ENCODE assay signal across 17 cellular contexts in genomic region chr13:47215741-47216140, GRCh38.
DNase-seq lines count a peak whose midpoint lies in the region; ATAC-seq, FAIRE-seq and TF ChIP-seq lines count a peak whose summit lies in the region.
"Had no signal": no experiment of that assay in that cellular context is flagged by ENCODE, and none has a peak within 500 bp of the region (broad histone marks: within the 10 kb centered on the region; RNA-seq: fewer than 3 reads in every experiment).

No MANE protein-coding gene starts in this region.

- DNase-seq in AG20443 (ENCODE audit: low spot score) (peak; percentile 39), IMR-90 (peak; percentile 87), mammary epithelial cell (peak; percentile 82), keratinocyte (ENCODE audit: low read depth, low spot score) (peak; percentile 83), progenitor cell of endocrine pancreas (ENCODE audit: low spot score, unreplicated experiment) (no peak), T-helper 2 cell (no peak), NCI-H2196 (lab: John Stamatoyannopoulos, UW; ENCODE audit: unreplicated experiment) (no peak), SHP77 (lab: John Stamatoyannopoulos, UW) (no peak)
- DNase-seq: activated T-cell treated with anti-CD3 and anti-CD28 coated beads, Interleukin-2, amount 50 U/mL, for 4 hours; CD8-positive, alpha-beta memory T cell; central memory CD4-positive, alpha-beta T cell; heart left ventricle; naive B cell; NCI-H1694; stimulated activated CD4-positive, alpha-beta T cell treated with anti-CD3 and anti-CD28 coated beads, Interleukin-15, amount 100 ng/mL, for 24 hours; stimulated activated naive CD8-positive, alpha-beta T cell treated with anti-CD3 and anti-CD28 coated beads, Interleukin-15, Interleukin-2, amounts not matched to agents 100 U/mL and 50 U/mL, for 24 hours had no signal

- H4K91ac ChIP-seq in IMR-90 (ENCODE audit: insufficient read depth, low read depth, low read length) = no peak overlapping the region

- H4K20me1 ChIP-seq in IMR-90 (ENCODE audit: insufficient read depth, low read length) = no peaks in the 10 kb centered on the region
- H4K20me1 ChIP-seq in mammary epithelial cell (ENCODE audit: insufficient read depth, low read length) = no peaks in the 10 kb centered on the region
- no peaks in the 10 kb centered on the region for H4K20me1 ChIP-seq in keratinocyte (ENCODE audit: control insufficient read depth, extremely low read depth, insufficient read depth, low read length)

- no CpG with 5 or more reads among the region's 2 CpGs for WGBS in IMR-90 (ENCODE audit: extremely low coverage in 2 of 2, insufficient read length in 1 of 2), 2 experiments
- 11% methylated on average over 2 of the region's 2 CpGs for WGBS in mammary epithelial cell (ENCODE audit: low coverage, missing lambda C conversion rate)

- no peak overlapping the region for H3K4me3 Mint-ChIP-seq in progenitor cell of endocrine pancreas (ENCODE audit: low read depth)
- H3K4me3 Mint-ChIP-seq: activated T-cell treated with anti-CD3 and anti-CD28 coated beads, Interleukin-2, amount 50 U/mL, for 4 hours; CD8-positive, alpha-beta memory T cell; naive B cell had no signal

- H3K36me3 ChIP-seq in IMR-90 (ENCODE audit: control insufficient read depth, insufficient read depth, low read length) = no peaks in the 10 kb centered on the region
- no peaks in the 10 kb centered on the region for H3K36me3 ChIP-seq in mammary epithelial cell (ENCODE audit: insufficient read depth, low read length)
- no peaks in the 10 kb centered on the region for H3K36me3 ChIP-seq in keratinocyte (ENCODE audit: control insufficient read depth in 2 of 2, extremely low read depth in 1 of 2, insufficient read depth in 2 of 2, low read length in 2 of 2)
- H3K36me3 ChIP-seq: heart left ventricle had no signal

- H3K27ac ChIP-seq in IMR-90 (ENCODE audit: insufficient read depth, low read length) (peak overlapping the region; percentile 20; the same call in 1 of the 2 replicates), mammary epithelial cell (ENCODE audit: insufficient read depth, low read depth, low read length) (peak overlapping the region; percentile 85), keratinocyte (ENCODE audit: control insufficient read depth, insufficient read depth, low read length) (peak overlapping the region; percentile 73)
- H3K27ac ChIP-seq: heart left ventricle had no signal

- BruUV-seq in IMR-90 (replicated peaks; lab: Mats Ljungman, UMichigan) = no TSS peak
- no TSS peak for BruUV-seq in mammary epithelial cell (replicated peaks; lab: Mats Ljungman, UMichigan)

- H3K23ac ChIP-seq in IMR-90 (ENCODE audit: low read depth, low read length) = no peak overlapping the region

- ATAC-seq in IMR-90 (ENCODE audit: low read depth) = peak; percentile 85
- ATAC-seq: activated T-cell treated with anti-CD3 and anti-CD28 coated beads, Interleukin-2, amount 50 U/mL, for 4 hours; heart left ventricle; stimulated activated naive CD8-positive, alpha-beta T cell treated with anti-CD3 and anti-CD28 coated beads, Interleukin-15, Interleukin-2, amounts not matched to agents 100 U/mL and 50 U/mL, for 24 hours had no signal

- no peak for TF ChIP-seq RAD21 in IMR-90 (IDR thresholded peaks at IDR 0.05; ENCODE audit: low read length)

- no peaks in the 10 kb centered on the region for H3K79me1 ChIP-seq in IMR-90 (ENCODE audit: low read depth in 1 of 2, low read length in 2 of 2)

- H3K27me3 Mint-ChIP-seq in progenitor cell of endocrine pancreas = peaks cover 4% of the 10 kb centered on the region

- no peaks in the 10 kb centered on the region for H3K9me3 ChIP-seq in IMR-90 (ENCODE audit: control insufficient read depth, insufficient read depth, low read length)
- H3K9me3 ChIP-seq in mammary epithelial cell (replicated peaks; ENCODE audit: insufficient read depth, low read length) = no peaks in the 10 kb centered on the region
- no peaks in the 10 kb centered on the region for H3K9me3 ChIP-seq in keratinocyte (ENCODE audit: control insufficient read depth, low read depth, low read length)
- H3K9me3 ChIP-seq: heart left ventricle had no signal

- peak overlapping the region in 1 of 2 experiments; percentile 60; a peak in 2 of 4 replicates for H4K8ac ChIP-seq in IMR-90 (ENCODE audit: low read depth in 2 of 2, low read length in 2 of 2)

- no peaks in the 10 kb centered on the region for H3K27me3 ChIP-seq in IMR-90 (ENCODE audit: control insufficient read depth, insufficient read depth, low read length)
- no peaks in the 10 kb centered on the region for H3K27me3 ChIP-seq in mammary epithelial cell (ENCODE audit: insufficient read depth, low read length)
- no peaks in the 10 kb centered on the region for H3K27me3 ChIP-seq in keratinocyte (ENCODE audit: control insufficient read depth, extremely low read depth, insufficient read depth, low read length)
- H3K27me3 ChIP-seq: heart left ventricle had no signal

- H3K4me2 ChIP-seq in IMR-90 (ENCODE audit: low read depth, low read length) (peak overlapping the region; percentile 69; the same call in 1 of the 2 replicates), mammary epithelial cell (ENCODE audit: insufficient read depth, low read depth, low read length) (peak overlapping the region; percentile 59), keratinocyte (ENCODE audit: control insufficient read depth, extremely low read depth, insufficient read depth, low read depth, low read length) (peak overlapping the region; percentile 62)

- no peaks in the 10 kb centered on the region for H3K9me3 Mint-ChIP-seq in progenitor cell of endocrine pancreas (ENCODE audit: low read depth)
- H3K9me3 Mint-ChIP-seq: activated T-cell treated with anti-CD3 and anti-CD28 coated beads, Interleukin-2, amount 50 U/mL, for 4 hours had no signal

- peak; percentile 71 for FAIRE-seq in keratinocyte (lab: Jason Lieb, UNC)
- FAIRE-seq: GM12891 had no signal

- H3K79me2 ChIP-seq in mammary epithelial cell (ENCODE audit: insufficient read depth, low read length) = no peaks in the 10 kb centered on the region
- H3K79me2 ChIP-seq in keratinocyte (ENCODE audit: control insufficient read depth, insufficient read depth, low read length) = no peaks in the 10 kb centered on the region

- peak overlapping the region; percentile 54; the same call in 1 of the 2 replicates for H3K18ac ChIP-seq in IMR-90 (ENCODE audit: low read depth, low read length)

- CTCF ChIA-PET in IMR-90 (lab: Yijun Ruan, JAX) (no interaction called here), mammary epithelial cell (lab: Charles Lee; ENCODE audit: low non-redundant PET) (no interaction called here)

- H3K36me3 Mint-ChIP-seq in progenitor cell of endocrine pancreas (ENCODE audit: insufficient read depth) = no peaks in the 10 kb centered on the region
- H3K36me3 Mint-ChIP-seq: CD8-positive, alpha-beta memory T cell; naive B cell had no signal

- H2BK120ac ChIP-seq in IMR-90 (ENCODE audit: low read depth, low read length) = peak overlapping the region; percentile 48; the same call in 1 of the 2 replicates

- H2AK9ac ChIP-seq in IMR-90 (replicated peaks; ENCODE audit: low read depth, low read length, poor library complexity) = no peak overlapping the region

- no peak overlapping the region for H3K27ac Mint-ChIP-seq in progenitor cell of endocrine pancreas
- H3K27ac Mint-ChIP-seq: CD8-positive, alpha-beta memory T cell; naive B cell had no signal

- in situ Hi-C loops in IMR-90 (cut with MboI; ENCODE audit: low sequenced_read_pairs) (no loop called here), mammary epithelial cell (cut with MboI; ENCODE audit: low sequenced_read_pairs in 2 of 2) (no loop called here)

- H3K9me1 ChIP-seq in IMR-90 (ENCODE audit: insufficient read depth, low read length) (no peaks in the 10 kb centered on the region), keratinocyte (ENCODE audit: control insufficient read depth, extremely low read depth, insufficient read depth, low read length) (no peaks in the 10 kb centered on the region)

- H3K4me3 ChIP-seq in IMR-90 (ENCODE audit: insufficient read depth, low read depth, low read length) (no peak overlapping the region), mammary epithelial cell (replicated peaks in 1 of 3; ENCODE audit: insufficient read depth in 1 of 3, low read depth in 2 of 3, low read length in 3 of 3) (no peak overlapping the region), keratinocyte (ENCODE audit: control insufficient read depth in 2 of 3, extremely low read depth in 1 of 3, insufficient read depth in 2 of 3, low read depth in 1 of 3, low read length in 3 of 3) (peak overlapping the region in 1 of 3 experiments; percentile 39)
- H3K4me3 ChIP-seq: heart left ventricle had no signal

- H2AK5ac ChIP-seq in IMR-90 (ENCODE audit: low read depth, low read length) = no peak overlapping the region

- dilution Hi-C loops in IMR-90 (cut with HindIII; ENCODE audit: low sequenced_read_pairs, unreplicated experiment) = no loop called here
- dilution Hi-C loops in mammary epithelial cell (cut with HindIII; ENCODE audit: low sequenced_read_pairs) = no loop called here
- dilution Hi-C loops in keratinocyte (cut with MboI; ENCODE audit: extremely low pct_ligation_motif_present, low sequenced_read_pairs) = no loop called here

- peak overlapping the region; percentile 18; the same call in 1 of the 2 replicates for H4K5ac ChIP-seq in IMR-90 (ENCODE audit: low read depth, low read length)

- peak overlapping the region; percentile 9 for H2AFZ ChIP-seq in IMR-90 (replicated peaks; ENCODE audit: low read length, poor library complexity)
- no peak overlapping the region for H2AFZ ChIP-seq in mammary epithelial cell (ENCODE audit: low read depth, low read length)
- H2AFZ ChIP-seq in keratinocyte (ENCODE audit: control insufficient read depth, low read length) = no peak overlapping the region

- H2BK15ac ChIP-seq in IMR-90 (ENCODE audit: low read depth, low read length) = no peak overlapping the region

- no peak for TF ChIP-seq POLR2A in IMR-90 (IDR thresholded peaks at IDR 0.05; ENCODE audit: low read depth, low read length)

- H2BK20ac ChIP-seq in IMR-90 (ENCODE audit: low read depth, low read length) = peak overlapping the region; percentile 71; the same call in 1 of the 2 replicates

- peak overlapping the region; percentile 2 for H3K14ac ChIP-seq in IMR-90 (replicated peaks; ENCODE audit: low read depth, low read length)

- peaks cover 7% of the 10 kb centered on the region for H3K4me1 Mint-ChIP-seq in progenitor cell of endocrine pancreas (ENCODE audit: low read depth)
- H3K4me1 Mint-ChIP-seq: CD8-positive, alpha-beta memory T cell; naive B cell had no signal

- H3K9ac ChIP-seq in IMR-90 (ENCODE audit: low read depth, low read length) = no peak overlapping the region
- H3K9ac ChIP-seq in mammary epithelial cell (ENCODE audit: insufficient read depth, low read length) = no peak overlapping the region
- H3K9ac ChIP-seq in keratinocyte (ENCODE audit: control insufficient read depth, extremely low read depth, insufficient read depth, low read length) = peak overlapping the region; percentile 31

- intact Hi-C loops in IMR-90 (cut with micrococcal nuclease) = loop anchor here (10.0 kb wide), 1 partner anchor 321 kb away; the partner anchor contains the start of gene HTR2A
- intact Hi-C loops in mammary epithelial cell (cut with micrococcal nuclease) = no loop called here

- POLR2A ChIA-PET in IMR-90 (lab: Charles Lee; ENCODE audit: unreplicated experiment) = no interaction called here

- H3K4ac ChIP-seq in IMR-90 (ENCODE audit: low read depth, low read length) = peak overlapping the region; percentile 6; the same call in 1 of the 2 replicates

- no peak for TF ChIP-seq CTCF in IMR-90 (conservative IDR thresholded peaks at IDR 0.05; ENCODE audit: low read depth, low read length)
- TF ChIP-seq CTCF in mammary epithelial cell (conservative IDR thresholded peaks at IDR 0.05 in 1 of 2, IDR thresholded peaks at IDR 0.05 in 1 of 2; ENCODE audit: extremely low read depth in 1 of 2, insufficient read depth in 1 of 2, low read depth in 1 of 2, low read length in 2 of 2) = no peak
- TF ChIP-seq CTCF in keratinocyte (optimal IDR thresholded peaks at IDR 0.05 in 1 of 3, IDR thresholded peaks at IDR 0.05 in 1 of 3, conservative IDR thresholded peaks at IDR 0.05 in 1 of 3; ENCODE audit: extremely low read depth in 1 of 3, insufficient read depth in 2 of 3, low read length in 3 of 3) = no peak
- no peak for TF ChIP-seq CTCF in progenitor cell of endocrine pancreas (IDR thresholded peaks at IDR 0.05; ENCODE audit: unreplicated experiment)

- no peak overlapping the region for H3K56ac ChIP-seq in IMR-90 (ENCODE audit: extremely low read depth, insufficient read depth, low read length)

- peak overlapping the region; percentile 95 for H2BK5ac ChIP-seq in IMR-90 (ENCODE audit: low read depth, low read length, poor library complexity, severe bottlenecking)

- H3K4me1 ChIP-seq in IMR-90 (ENCODE audit: control insufficient read depth, insufficient read depth, low read length) (peaks cover 2% of the 10 kb centered on the region; the same call in 1 of the 2 replicates), mammary epithelial cell (ENCODE audit: insufficient read depth, low read length) (peaks cover 37% of the 10 kb centered on the region), keratinocyte (ENCODE audit: control insufficient read depth, extremely low read depth, insufficient read depth, low read length) (peaks cover 19% of the 10 kb centered on the region)
- H3K4me1 ChIP-seq: heart left ventricle had no signal

Comparison
In these comparisons a context has a peak if more than half of its experiments do, and no peak if none do; other contexts are left out.
1. DNase-seq: peak in AG20443 (single experiment), IMR-90 (single experiment), mammary epithelial cell (single experiment) and keratinocyte (single experiment); none in progenitor cell of endocrine pancreas (single experiment), T-helper 2 cell (0 of 5), NCI-H2196 (single experiment) and SHP77 (0 of 2).
2. H3K27ac ChIP-seq: peak in every context shown above with its lines; median percentile 85 in mammary epithelial cell; 73 in keratinocyte; 20 in IMR-90.
3. Peak in every context shown above with its lines, with median percentiles within 50 percentile points of each other: H3K4me2 ChIP-seq.